Comparison of ENCODE assay signal across 1 cellular context in genomic region chr2:231686192-231687100, GRCh38.
TF ChIP-seq lines count a peak whose summit lies in the region.

No MANE protein-coding gene starts in this region.

TF ChIP-seq in K562, 482 proteins besides CTCF, POLR2A, EP300 and RAD21 (continued from another document):
- no peak for TF ChIP-seq ZBTB2 (IDR thresholded peaks at IDR 0.05)
TF ChIP-seq in K562: peak in this region for 1.
